ENCODE assay signal across 23 cellular contexts in the genomic region with DNA sequence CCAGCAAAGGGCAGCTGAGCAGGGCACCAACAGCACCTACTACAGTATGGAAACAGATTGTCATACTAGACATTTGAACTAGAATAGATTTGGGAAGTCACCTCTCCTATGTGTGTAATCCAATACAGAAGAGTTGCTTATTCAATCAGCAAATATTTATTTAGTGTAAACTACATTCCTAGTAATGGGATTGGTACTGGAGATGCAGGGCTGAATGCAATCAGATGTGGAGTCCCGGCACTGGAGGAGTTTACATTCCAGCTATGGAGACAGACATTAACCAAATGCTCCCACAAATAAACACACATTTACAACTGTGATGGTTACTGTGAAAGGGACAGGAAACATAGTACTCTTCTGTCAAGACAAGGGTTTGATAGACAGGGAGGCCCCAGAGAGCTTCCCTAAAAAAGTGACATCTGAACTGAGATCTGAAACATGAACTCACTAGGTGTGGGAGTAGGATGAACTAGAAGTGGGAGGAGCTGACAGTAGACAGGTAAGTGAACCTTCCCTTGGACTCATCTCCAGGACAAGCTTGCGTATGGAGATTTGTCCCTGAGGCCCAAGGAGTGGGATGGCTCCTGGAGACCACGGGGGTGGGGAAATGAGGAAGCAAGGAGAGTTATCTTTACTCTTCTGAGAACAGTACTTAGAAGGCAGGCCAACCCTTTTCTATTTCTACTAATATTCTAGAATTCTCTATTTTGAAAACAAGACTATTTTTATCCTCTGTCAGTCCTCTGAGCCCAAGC.
A peak's percentile ranks its signal among the peaks of the same experiment; 100 is the strongest.
DNase-seq lines count a peak whose midpoint lies in the region; ATAC-seq, FAIRE-seq and TF ChIP-seq lines count a peak whose summit lies in the region.
"Had no signal": no experiment of that assay in that cellular context is flagged by ENCODE, and none has a peak within 500 bp of the region (broad histone marks: within the 10 kb centered on the region; RNA-seq: fewer than 3 reads in every experiment).

No MANE protein-coding gene starts in this region.

- TF ChIP-seq POLR2A in IMR-90 (IDR thresholded peaks at IDR 0.05; ENCODE audit: low read depth, low read length) = no peak

- H3K14ac ChIP-seq in IMR-90 (replicated peaks; ENCODE audit: low read depth, low read length) = no peak overlapping the region

- no peak overlapping the region for H4K5ac ChIP-seq in IMR-90 (ENCODE audit: low read depth, low read length)

- no peaks in the 10 kb centered on the region for H3K9me1 ChIP-seq in IMR-90 (ENCODE audit: insufficient read depth, low read length)

- no peak overlapping the region for H2AFZ ChIP-seq in IMR-90 (replicated peaks; ENCODE audit: low read length, poor library complexity)

- POLR2A ChIA-PET in IMR-90 (lab: Charles Lee; ENCODE audit: unreplicated experiment) = no interaction called here

- dilution Hi-C loops in IMR-90 (cut with HindIII; ENCODE audit: low sequenced_read_pairs, unreplicated experiment) = no loop called here

- H3K27me3 ChIP-seq in IMR-90 (ENCODE audit: control insufficient read depth, insufficient read depth, low read length) (no peaks in the 10 kb centered on the region), foreskin keratinocyte (no peaks in the 10 kb centered on the region)
- H3K27me3 ChIP-seq: BLaER1, esophagus squamous epithelium, left lung had no signal

- TF ChIP-seq RAD21 in IMR-90 (IDR thresholded peaks at IDR 0.05; ENCODE audit: low read length) = no peak

- no peak overlapping the region for H3K4me3 ChIP-seq in IMR-90 (ENCODE audit: insufficient read depth, low read depth, low read length)
- H3K4me3 ChIP-seq: BLaER1, coronary artery, esophagus squamous epithelium, left lung, smooth muscle cell had no signal

- H3K4me1 ChIP-seq in IMR-90 (ENCODE audit: control insufficient read depth, insufficient read depth, low read length) = no peaks in the 10 kb centered on the region
- H3K4me1 ChIP-seq in foreskin keratinocyte = no peaks in the 10 kb centered on the region
- H3K4me1 ChIP-seq: BLaER1 had no signal

- no peaks in the 10 kb centered on the region for H3K79me1 ChIP-seq in IMR-90 (ENCODE audit: low read depth in 1 of 2, low read length in 2 of 2)

- H4K91ac ChIP-seq in IMR-90 (ENCODE audit: insufficient read depth, low read depth, low read length) = no peak overlapping the region

- no peaks in the 10 kb centered on the region for H3K36me3 ChIP-seq in IMR-90 (ENCODE audit: control insufficient read depth, insufficient read depth, low read length)
- H3K36me3 ChIP-seq: BLaER1, esophagus squamous epithelium, left lung had no signal

- DNase-seq in CD1c-positive myeloid dendritic cell (ENCODE audit: extremely low spot score) = peak; percentile 28
- DNase-seq in IMR-90 = no peak
- DNase-seq in iPS-NIHi7 (ENCODE audit: extremely low spot score) = peak; percentile 18
- DNase-seq in foreskin keratinocyte = no peak
- no peak for DNase-seq in HCEC 1CT
- DNase-seq in GM20000 (ENCODE audit: low spot score) = no peak
- DNase-seq: activated CD4-positive, alpha-beta T cell treated with anti-CD3 and anti-CD28 coated beads for 48 hours; activated naive CD4-positive, alpha-beta T cell treated with anti-CD3 and anti-CD28 coated beads for 36 hours; activated T-cell treated with anti-CD3 and anti-CD28 coated beads, Interleukin-2, amount 50 U/mL, for 48 hours; amygdala; esophagus squamous epithelium; left lung; naive thymus-derived CD8-positive, alpha-beta T cell; NCI-H1694 treated with DMSO at 0.1 percent for 48 hours; NCI-H69; stimulated activated CD4-positive, alpha-beta T cell treated with anti-CD3 and anti-CD28 coated beads, Interleukin-2, amount 100 ng/mL, for 24 hours; T-helper 1 cell had no signal

- ATAC-seq in IMR-90 (ENCODE audit: low read depth) (peak; percentile 14; the same call in 1 of the 2 replicates), foreskin keratinocyte (no peak), GM19035 (IDR thresholded peaks at IDR 0.05; ENCODE audit: unreplicated experiment) (no peak)
- ATAC-seq: left lung; naive thymus-derived CD8-positive, alpha-beta T cell had no signal

- no peak overlapping the region for H2AK9ac ChIP-seq in IMR-90 (replicated peaks; ENCODE audit: low read depth, low read length, poor library complexity)

- no peak for TF ChIP-seq CTCF in IMR-90 (conservative IDR thresholded peaks at IDR 0.05; ENCODE audit: low read depth, low read length)
- TF ChIP-seq CTCF in foreskin keratinocyte (conservative IDR thresholded peaks at IDR 0.05) = no peak
- no peak for TF ChIP-seq CTCF in GM20000 (IDR thresholded peaks at IDR 0.05; ENCODE audit: extremely low read depth, missing control alignments)

- no peak overlapping the region for H3K18ac ChIP-seq in IMR-90 (ENCODE audit: low read depth, low read length)

- no peaks in the 10 kb centered on the region for H4K20me1 ChIP-seq in IMR-90 (ENCODE audit: insufficient read depth, low read length)
- H4K20me1 ChIP-seq: BLaER1 had no signal

- in situ Hi-C loops in IMR-90 (cut with MboI; ENCODE audit: low sequenced_read_pairs) = no loop called here

- H3K56ac ChIP-seq in IMR-90 (ENCODE audit: extremely low read depth, insufficient read depth, low read length) = no peak overlapping the region

- H4K8ac ChIP-seq in IMR-90 (ENCODE audit: low read depth in 2 of 2, low read length in 2 of 2) = no peak overlapping the region

- no peak overlapping the region for H2BK120ac ChIP-seq in IMR-90 (ENCODE audit: low read depth, low read length)

- no peaks in the 10 kb centered on the region for H3K9me3 ChIP-seq in IMR-90 (ENCODE audit: control insufficient read depth, insufficient read depth, low read length)
- H3K9me3 ChIP-seq: BLaER1, esophagus squamous epithelium, left lung had no signal

- H3K9ac ChIP-seq in IMR-90 (ENCODE audit: low read depth, low read length) = no peak overlapping the region
- H3K9ac ChIP-seq: BLaER1 had no signal

- WGBS in IMR-90 (ENCODE audit: extremely low coverage in 2 of 2, insufficient read length in 1 of 2), 2 experiments = no CpG with 5 or more reads among the region's 3 CpGs

- intact Hi-C loops in IMR-90 (cut with micrococcal nuclease) = loop anchor here (5.0 kb wide), 2 partner anchors 679 to 694 kb away; no protein-coding TSS in a partner anchor

- H2BK15ac ChIP-seq in IMR-90 (ENCODE audit: low read depth, low read length) = no peak overlapping the region

- H2AK5ac ChIP-seq in IMR-90 (ENCODE audit: low read depth, low read length) = no peak overlapping the region

- H3K23ac ChIP-seq in IMR-90 (ENCODE audit: low read depth, low read length) = no peak overlapping the region

- no peak overlapping the region for H3K4ac ChIP-seq in IMR-90 (ENCODE audit: low read depth, low read length)

- CTCF ChIA-PET in IMR-90 (lab: Yijun Ruan, JAX) = interaction anchor here (0.6 to 0.7 kb wide), 2 partner anchors 13 to 166 kb away, joined by 3 read pairs; no protein-coding TSS in a partner anchor

- no TSS peak for BruUV-seq in IMR-90 (replicated peaks; lab: Mats Ljungman, UMichigan)

- H3K27ac ChIP-seq in IMR-90 (ENCODE audit: insufficient read depth, low read length) = no peak overlapping the region
- H3K27ac ChIP-seq in foreskin keratinocyte = no peak overlapping the region
- H3K27ac ChIP-seq: BLaER1, coronary artery, esophagus squamous epithelium, left lung had no signal

- no peak overlapping the region for H3K4me2 ChIP-seq in IMR-90 (ENCODE audit: low read depth, low read length)
- H3K4me2 ChIP-seq: BLaER1, smooth muscle cell had no signal

- peak; percentile 41 for FAIRE-seq in endometrium (lab: Jason Lieb, UNC)
- FAIRE-seq: GM19239 had no signal

- no peak overlapping the region for H2BK5ac ChIP-seq in IMR-90 (ENCODE audit: low read depth, low read length, poor library complexity, severe bottlenecking)

- H2BK20ac ChIP-seq in IMR-90 (ENCODE audit: low read depth, low read length) = no peak overlapping the region

TF ChIP-seq in IMR-90, 13 proteins besides CTCF, POLR2A, EP300 and RAD21:
- TF ChIP-seq SMC3 (IDR thresholded peaks at IDR 0.05; ENCODE audit: low read depth, low read length) (no peak), RFX5 (IDR thresholded peaks at IDR 0.05; ENCODE audit: low read depth, low read length) (no peak), MAZ (IDR thresholded peaks at IDR 0.05; ENCODE audit: borderline replicate concordance, low read depth, low read length) (no peak), CHD1 (IDR thresholded peaks at IDR 0.05; ENCODE audit: low read depth, low read length) (no peak)
- TF ChIP-seq, protein P1, sequence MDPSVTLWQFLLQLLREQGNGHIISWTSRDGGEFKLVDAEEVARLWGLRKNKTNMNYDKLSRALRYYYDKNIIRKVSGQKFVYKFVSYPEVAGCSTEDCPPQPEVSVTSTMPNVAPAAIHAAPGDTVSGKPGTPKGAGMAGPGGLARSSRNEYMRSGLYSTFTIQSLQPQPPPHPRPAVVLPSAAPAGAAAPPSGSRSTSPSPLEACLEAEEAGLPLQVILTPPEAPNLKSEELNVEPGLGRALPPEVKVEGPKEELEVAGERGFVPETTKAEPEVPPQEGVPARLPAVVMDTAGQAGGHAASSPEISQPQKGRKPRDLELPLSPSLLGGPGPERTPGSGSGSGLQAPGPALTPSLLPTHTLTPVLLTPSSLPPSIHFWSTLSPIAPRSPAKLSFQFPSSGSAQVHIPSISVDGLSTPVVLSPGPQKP (IDR thresholded peaks at IDR 0.05; ENCODE audit: borderline replicate concordance, low read depth, low read length) = no peak
TF ChIP-seq in IMR-90: peak in this region for 0.

Comparison
In these comparisons a context has a peak if more than half of its experiments do, and no peak if none do; other contexts are left out.
1. DNase-seq: peak in CD1c-positive myeloid dendritic cell (single experiment) and iPS-NIHi7 (single experiment); none in IMR-90 (single experiment), foreskin keratinocyte (0 of 2), HCEC 1CT (single experiment) and GM20000 (single experiment).